Comparison of ENCODE assay signal across 13 cellular contexts in genomic region chr1:78061825-78062523, GRCh38. TPM values are rescaled to one million over a fixed set of nuclear protein-coding genes. Genes with fewer than 3 reads are reported as not detected.
DNase-seq lines count a peak whose midpoint lies in the region; TF ChIP-seq lines count a peak whose summit lies in the region.
"Had no signal": no experiment of that assay in that cellular context is flagged by ENCODE, and none has a peak within 500 bp of the region (broad histone marks: within the 10 kb centered on the region; RNA-seq: fewer than 3 reads in every experiment).

No MANE protein-coding gene starts in this region.

- intact Hi-C loops in esophagus muscularis mucosa (cut with DNase I): no loop called here

- no peak for TF ChIP-seq EP300 in esophagus muscularis mucosa (IDR thresholded peaks at IDR 0.05)

- WGBS in esophagus muscularis mucosa: 69% methylated on average over 2 of the region's 2 CpGs

- no peaks in the 10 kb centered on the region for H3K9me3 ChIP-seq in esophagus muscularis mucosa

- DNase-seq in AG20443 (ENCODE audit: low spot score) (peak; percentile 53), RPMI7951 (ENCODE audit: low read depth) (peak; percentile 56), esophagus muscularis mucosa (ENCODE audit: extremely low spot score) (no peak), myocyte (ENCODE audit: low read depth) (peak; percentile 82), NCI-H345 treated with DMSO at 0.1 percent for 48 hours (lab: John Stamatoyannopoulos, UW; ENCODE audit: unreplicated experiment) (no peak), GM19240 (ENCODE audit: insufficient read length, low spot score) (no peak), SIG-M5 treated with dmso at 0.1 percent for 504 hours (lab: John Stamatoyannopoulos, UW; ENCODE audit: unreplicated experiment) (no peak)
- no peak for DNase-seq in activated naive CD4-positive, alpha-beta T cell (lab: John Stamatoyannopoulos, UW)
- DNase-seq: activated CD4-positive, alpha-beta T cell treated with anti-CD3 and anti-CD28 coated beads for 4 hours; NCI-H526; posterior cingulate gyrus; stimulated activated CD4-positive, alpha-beta T cell treated with anti-CD3 and anti-CD28 coated beads, Interleukin-4, amount 100 ng/mL, for 1 hour had no signal

- TF ChIP-seq CTCF in esophagus muscularis mucosa (IDR thresholded peaks at IDR 0.05): no peak

- no peaks in the 10 kb centered on the region for H3K36me3 ChIP-seq in esophagus muscularis mucosa

- no peaks in the 10 kb centered on the region for H3K27me3 ChIP-seq in esophagus muscularis mucosa

- H3K27ac ChIP-seq in esophagus muscularis mucosa (replicated peaks in 1 of 4): peak overlapping the region; percentile 19 to 59 (median 50)

- peaks cover 4 to 13% (median 11%) of the 10 kb centered on the region in 4 donors for H3K4me1 ChIP-seq in esophagus muscularis mucosa

- TF ChIP-seq POLR2A in esophagus muscularis mucosa (IDR thresholded peaks at IDR 0.05; ENCODE audit: low read depth): no peak

- no peak overlapping the region for H3K4me3 ChIP-seq in esophagus muscularis mucosa
- H3K4me3 ChIP-seq: GM23338 had no signal

RNA-seq across cellular contexts. Expression of gene GIPC2, which starts 16.2 kb away (rescaled TPM):
- under 0.01 and 0.10 TPM in 2 replicates for total RNA-seq in RPMI7951 (2014; rRNA removed; shearing (Covaris generic))
- total RNA-seq in esophagus muscularis mucosa (1 to 10 TPM; 4.5 to 8.7 (median 6.8) TPM), myocyte (2.2 and 2.3 TPM in 2 replicates)
- 0.39 TPM for polyA plus RNA-seq in myocyte (2012)

RNA-seq across cellular contexts. Expression of gene DNAJB4, which starts 57.2 kb away (rescaled TPM):
- 40.1 and 53.8 TPM in 2 replicates for total RNA-seq in RPMI7951 (2014; rRNA removed; shearing (Covaris generic))
- 10 to 100 TPM; 62.6 to 79.7 (median 70.4) TPM for total RNA-seq in esophagus muscularis mucosa
- total RNA-seq in myocyte: 223 and 226 TPM in 2 replicates
- 87.1 TPM for polyA plus RNA-seq in myocyte (2012)

Comparison
In these comparisons a context has a peak if more than half of its experiments do, and no peak if none do; other contexts are left out.
1. DNase-seq: peak in AG20443 (single experiment), RPMI7951 (single experiment) and myocyte (single experiment); none in esophagus muscularis mucosa (single experiment), NCI-H345 treated with DMSO at 0.1 percent for 48 hours (single experiment), activated naive CD4-positive, alpha-beta T cell (0 of 4), GM19240 (single experiment) and SIG-M5 treated with dmso at 0.1 percent for 504 hours (single experiment).